In the genomic region with DNA sequence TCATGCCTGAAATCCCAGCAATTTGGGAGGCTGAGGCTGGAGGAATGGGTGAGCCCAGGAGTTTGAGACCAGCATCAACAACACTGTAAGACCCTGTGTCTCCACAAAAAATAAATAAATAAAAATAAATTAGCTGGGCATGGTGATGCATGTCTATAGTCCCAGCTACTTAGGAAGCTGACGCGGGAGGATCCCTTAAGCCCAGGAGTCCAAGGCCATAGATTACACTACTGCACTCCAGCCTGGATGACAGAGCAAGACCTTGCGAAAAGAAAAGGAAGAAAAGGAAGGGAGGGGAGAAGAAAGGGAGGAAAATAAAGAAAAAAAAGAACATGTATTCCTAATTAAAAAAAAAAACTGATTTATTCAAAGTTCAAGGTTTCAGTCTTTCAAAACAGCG, we compare ENCODE assay signal across 15 cellular contexts.
"Had no signal": no experiment of that assay in that cellular context is flagged by ENCODE, and none has a peak within 500 bp of the region (broad histone marks: within the 10 kb centered on the region; RNA-seq: fewer than 3 reads in every experiment).

No MANE protein-coding gene starts in this region.

- H3K9me3 ChIP-seq: esophagus squamous epithelium, neutrophil, right atrium auricular region, suprapubic skin, thyroid gland, upper lobe of left lung, uterus had no signal

- H3K36me3 ChIP-seq: uterus had no signal

- H3K4me3 ChIP-seq: esophagus squamous epithelium, right atrium auricular region, suprapubic skin, thyroid gland, upper lobe of left lung, uterus had no signal

- H3K27me3 Mint-ChIP-seq: effector memory CD8-positive, alpha-beta T cell; naive thymus-derived CD4-positive, alpha-beta T cell had no signal

- DNase-seq: effector memory CD8-positive, alpha-beta T cell; esophagus squamous epithelium; foreskin keratinocyte; left colon; mammary epithelial cell; naive thymus-derived CD4-positive, alpha-beta T cell; small intestine; stimulated activated CD4-positive, alpha-beta T cell treated with anti-CD3 and anti-CD28 coated beads, Interleukin-2, amount 100 ng/mL, for 48 hours; stimulated activated naive CD4-positive, alpha-beta T cell treated with Interleukin-2 at 50 U/mL for 16 hours; thyroid gland; upper lobe of left lung; uterus had no signal

- ATAC-seq: effector memory CD8-positive, alpha-beta T cell; foreskin keratinocyte; left colon; naive thymus-derived CD4-positive, alpha-beta T cell had no signal

- H3K4me1 ChIP-seq: foreskin keratinocyte, suprapubic skin, uterus had no signal

- H3K4me3 Mint-ChIP-seq: effector memory CD8-positive, alpha-beta T cell had no signal

- H3K27me3 ChIP-seq: esophagus squamous epithelium, foreskin keratinocyte, neutrophil, right atrium auricular region, suprapubic skin, thyroid gland, upper lobe of left lung, uterus had no signal

- H3K9me3 Mint-ChIP-seq: effector memory CD8-positive, alpha-beta T cell; naive thymus-derived CD4-positive, alpha-beta T cell had no signal

- H3K27ac ChIP-seq: esophagus squamous epithelium, foreskin keratinocyte, neutrophil, right atrium auricular region, suprapubic skin, thyroid gland, upper lobe of left lung, uterus had no signal
